16 cellular contexts compared by ENCODE assay signal in the genomic region with DNA sequence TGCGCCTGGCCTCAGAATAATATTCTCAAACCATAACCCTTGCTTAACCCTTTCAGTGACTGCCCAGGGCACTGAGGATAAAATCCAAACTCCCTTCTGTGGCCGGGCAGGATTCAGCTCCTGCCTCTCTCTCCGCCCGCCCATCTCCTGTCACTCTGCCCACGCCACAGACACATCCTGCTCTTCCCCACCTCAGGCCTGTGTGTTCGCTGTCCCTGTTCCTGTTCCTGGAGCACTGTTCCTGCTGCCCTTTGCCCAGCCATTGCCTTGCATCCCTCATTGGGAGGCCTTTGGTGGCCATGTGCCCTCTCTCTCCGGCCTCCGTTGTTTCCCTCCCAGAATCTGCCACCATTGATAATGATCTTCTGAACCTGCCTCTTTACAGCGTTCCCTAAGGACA.
DNase-seq lines count a peak whose midpoint lies in the region; ATAC-seq and TF ChIP-seq lines count a peak whose summit lies in the region.
"Had no signal": no experiment of that assay in that cellular context is flagged by ENCODE, and none has a peak within 500 bp of the region (broad histone marks: within the 10 kb centered on the region; RNA-seq: fewer than 3 reads in every experiment).

No MANE protein-coding gene starts in this region.

- no peak for ATAC-seq in CD4-positive, CD25-positive, alpha-beta regulatory T cell (ENCODE audit: low read depth in 2 of 2)
- ATAC-seq in HCT116 (no peak), mucosa of descending colon (peak; percentile 10), GM19452 (IDR thresholded peaks at IDR 0.05; ENCODE audit: unreplicated experiment) (no peak)
- ATAC-seq: K562, left lung had no signal

- H3K9me2 ChIP-seq in HCT116 (ENCODE audit: insufficient read depth), result no peaks in the 10 kb centered on the region

- H4K20me1 ChIP-seq in HCT116 (ENCODE audit: insufficient read depth), result no peaks in the 10 kb centered on the region

- no peaks in the 10 kb centered on the region for H3K27me3 ChIP-seq in CD4-positive, CD25-positive, alpha-beta regulatory T cell (ENCODE audit: control insufficient read depth, insufficient read depth, low read length)
- no peaks in the 10 kb centered on the region for H3K27me3 ChIP-seq in HCT116 (ENCODE audit: insufficient read depth, low read length)
- H3K27me3 ChIP-seq: left lung, ovary, testis had no signal

- peaks cover 41% of the 10 kb centered on the region for H3K4me1 ChIP-seq in CD4-positive, CD25-positive, alpha-beta regulatory T cell (ENCODE audit: control insufficient read depth, insufficient read depth, low read length, poor library complexity, severe bottlenecking)
- H3K4me1 ChIP-seq in HCT116 (ENCODE audit: control insufficient read depth in 1 of 2, insufficient read depth in 2 of 2, low read length in 2 of 2) (peaks cover 33 to 44% of the 10 kb centered on the region in 2 experiments), mucosa of descending colon (ENCODE audit: low read depth) (peaks cover 13% of the 10 kb centered on the region)

- peak overlapping the region; percentile 12; the same call in 1 of the 2 replicates for H3K9ac ChIP-seq in HCT116 (ENCODE audit: low read length)

- H3K27ac ChIP-seq in CD4-positive, CD25-positive, alpha-beta regulatory T cell (ENCODE audit: insufficient read depth, low read length, poor library complexity, severe bottlenecking), result peak overlapping the region; percentile 77
- no peak overlapping the region; the same call in 1 of the 2 replicates for H3K27ac ChIP-seq in HCT116 (ENCODE audit: low read depth, low read length)
- H3K27ac ChIP-seq: HL-60, ovary, testis had no signal

- H3K27me3 Mint-ChIP-seq in CD4-positive, CD25-positive, alpha-beta regulatory T cell, result no peaks in the 10 kb centered on the region
- H3K27me3 Mint-ChIP-seq in brain, result no peaks in the 10 kb centered on the region

- POLR2A ChIA-PET in HCT116 (lab: Charles Lee), result no interaction called here

- BruUV-seq in HCT116 (replicated peaks; lab: Mats Ljungman, UMichigan), result no TSS peak

- DNase-seq in CD4-positive, CD25-positive, alpha-beta regulatory T cell, result no peak
- DNase-seq in HCT116 (ENCODE audit: low read depth, low spot score) (no peak), mucosa of descending colon (no peak), globus pallidus (ENCODE audit: low spot score) (no peak), NCI-H2029 (lab: John Stamatoyannopoulos, UW) (no peak), cerebellum (ENCODE audit: low spot score) (no peak)
- DNase-seq: activated effector memory CD4-positive, alpha-beta T cell treated with Interleukin-2 at 50 U/mL for 16 hours; NCI-H526 treated with DMSO at 0.1 percent for 48 hours; ovary; stimulated activated CD4-positive, alpha-beta T cell treated with anti-CD3 and anti-CD28 coated beads, Interleukin-4, amount 100 ng/mL, for 24 hours; testis had no signal

- intact Hi-C loops in HCT116 (cut with micrococcal nuclease), result no loop called here
- intact Hi-C loops in mucosa of descending colon (cut with DNase I, micrococcal nuclease), result no loop called here

- TF ChIP-seq POLR2A in HCT116 (IDR thresholded peaks at IDR 0.05; ENCODE audit: borderline replicate concordance, extremely low read depth, insufficient read depth, insufficient read length), result no peak

- H3K4me3 Mint-ChIP-seq in CD4-positive, CD25-positive, alpha-beta regulatory T cell, result peak overlapping the region; percentile 7 to 87 (median 45)
- no peak overlapping the region for H3K4me3 Mint-ChIP-seq in brain

- H3K4me3 ChIP-seq in CD4-positive, CD25-positive, alpha-beta regulatory T cell (ENCODE audit: low read depth, low read length), result no peak overlapping the region
- H3K4me3 ChIP-seq in HCT116 (replicated peaks in 1 of 2; ENCODE audit: low read depth in 1 of 2, low read length in 2 of 2) (no peak overlapping the region), mucosa of descending colon (no peak overlapping the region)
- H3K4me3 ChIP-seq: K562, left lung, ovary, testis had no signal

- CTCF ChIA-PET in HCT116 (lab: Charles Lee), result interaction anchor here (1.6 kb wide), 2 partner anchors 9 to 10 kb away, joined by 3 to 5 read pairs; no protein-coding TSS in a partner anchor

- H3K9me3 Mint-ChIP-seq in CD4-positive, CD25-positive, alpha-beta regulatory T cell, result peaks cover 0 to 2% (median 0%) of the 10 kb centered on the region in 7 donors
- no peaks in the 10 kb centered on the region for H3K9me3 Mint-ChIP-seq in brain

- peak overlapping the region; percentile 33 for H3K4me2 ChIP-seq in HCT116 (ENCODE audit: low read length)

- RAD21 ChIA-PET in HCT116 (lab: Charles Lee; ENCODE audit: low non-redundant PET in 1 of 2, low total read pairs in 2 of 2, uncharacterized antibody in 2 of 2, unreplicated experiment in 2 of 2), result no interaction called here

- no peaks in the 10 kb centered on the region for H3K79me2 ChIP-seq in HCT116 (ENCODE audit: insufficient read depth, low read length)

- TF ChIP-seq CTCF in HCT116 (IDR thresholded peaks at IDR 0.05 in 2 of 3, conservative IDR thresholded peaks at IDR 0.05 in 1 of 3; ENCODE audit: borderline replicate concordance in 1 of 3, insufficient read depth in 1 of 3, low read depth in 2 of 3, low read length in 2 of 3) (no peak), brain (conservative IDR thresholded peaks at IDR 0.05) (no peak), mucosa of descending colon (IDR thresholded peaks at IDR 0.05) (no peak)

- no peaks in the 10 kb centered on the region for H3K36me3 ChIP-seq in CD4-positive, CD25-positive, alpha-beta regulatory T cell (ENCODE audit: control insufficient read depth, insufficient read depth, low read length)
- no peaks in the 10 kb centered on the region for H3K36me3 ChIP-seq in HCT116 (ENCODE audit: control insufficient read depth in 1 of 2, insufficient read depth in 2 of 2, low read length in 2 of 2)
- no peaks in the 10 kb centered on the region for H3K36me3 ChIP-seq in mucosa of descending colon (ENCODE audit: low read depth)
- H3K36me3 ChIP-seq: left lung, ovary had no signal

- no peaks in the 10 kb centered on the region for H3K36me3 Mint-ChIP-seq in CD4-positive, CD25-positive, alpha-beta regulatory T cell
- H3K36me3 Mint-ChIP-seq in brain, result no peaks in the 10 kb centered on the region

- no peak overlapping the region for H2AFZ ChIP-seq in HCT116 (ENCODE audit: low read depth, low read length, poor library complexity, severe bottlenecking)

- H3K9me3 ChIP-seq in CD4-positive, CD25-positive, alpha-beta regulatory T cell (ENCODE audit: control insufficient read depth in 2 of 2, low read length in 2 of 2), result no peaks in the 10 kb centered on the region
- H3K9me3 ChIP-seq in HCT116 (ENCODE audit: control insufficient read depth in 1 of 2, insufficient read depth in 1 of 2, low read depth in 1 of 2, low read length in 2 of 2) (no peaks in the 10 kb centered on the region), mucosa of descending colon (no peaks in the 10 kb centered on the region)
- H3K9me3 ChIP-seq: left lung, ovary, testis had no signal

- no peak for TF ChIP-seq RAD21 in HCT116 (IDR thresholded peaks at IDR 0.05; ENCODE audit: low read depth)

- H3K27ac Mint-ChIP-seq in CD4-positive, CD25-positive, alpha-beta regulatory T cell, result peak overlapping the region; percentile 91 to 97 (median 94)
- H3K27ac Mint-ChIP-seq in brain, result peak overlapping the region in 3 of 5 experiments; percentile 1 to 22 (median 18)

- H3K4me1 Mint-ChIP-seq in CD4-positive, CD25-positive, alpha-beta regulatory T cell, result peaks cover 22 to 57% (median 39%) of the 10 kb centered on the region in 4 donors
- H3K4me1 Mint-ChIP-seq in brain, result peaks cover 14% of the 10 kb centered on the region

TF ChIP-seq in HCT116, 20 proteins besides CTCF, POLR2A, EP300 and RAD21 (continues in another document):
- TF ChIP-seq SP1 (IDR thresholded peaks at IDR 0.05; ENCODE audit: low read depth), result no peak
- TF ChIP-seq SRF (IDR thresholded peaks at IDR 0.05; ENCODE audit: low read depth), result no peak
- no peak for TF ChIP-seq ELF1 (IDR thresholded peaks at IDR 0.05; ENCODE audit: borderline replicate concordance, low read depth)
- no peak for TF ChIP-seq EGR1 (IDR thresholded peaks at IDR 0.05; ENCODE audit: low read depth)
- TF ChIP-seq YY1 (IDR thresholded peaks at IDR 0.05; ENCODE audit: extremely low read depth, insufficient replicate concordance, low read depth, low read length), result no peak
- no peak for TF ChIP-seq ZFX (IDR thresholded peaks at IDR 0.05)
- TF ChIP-seq, protein P1, sequence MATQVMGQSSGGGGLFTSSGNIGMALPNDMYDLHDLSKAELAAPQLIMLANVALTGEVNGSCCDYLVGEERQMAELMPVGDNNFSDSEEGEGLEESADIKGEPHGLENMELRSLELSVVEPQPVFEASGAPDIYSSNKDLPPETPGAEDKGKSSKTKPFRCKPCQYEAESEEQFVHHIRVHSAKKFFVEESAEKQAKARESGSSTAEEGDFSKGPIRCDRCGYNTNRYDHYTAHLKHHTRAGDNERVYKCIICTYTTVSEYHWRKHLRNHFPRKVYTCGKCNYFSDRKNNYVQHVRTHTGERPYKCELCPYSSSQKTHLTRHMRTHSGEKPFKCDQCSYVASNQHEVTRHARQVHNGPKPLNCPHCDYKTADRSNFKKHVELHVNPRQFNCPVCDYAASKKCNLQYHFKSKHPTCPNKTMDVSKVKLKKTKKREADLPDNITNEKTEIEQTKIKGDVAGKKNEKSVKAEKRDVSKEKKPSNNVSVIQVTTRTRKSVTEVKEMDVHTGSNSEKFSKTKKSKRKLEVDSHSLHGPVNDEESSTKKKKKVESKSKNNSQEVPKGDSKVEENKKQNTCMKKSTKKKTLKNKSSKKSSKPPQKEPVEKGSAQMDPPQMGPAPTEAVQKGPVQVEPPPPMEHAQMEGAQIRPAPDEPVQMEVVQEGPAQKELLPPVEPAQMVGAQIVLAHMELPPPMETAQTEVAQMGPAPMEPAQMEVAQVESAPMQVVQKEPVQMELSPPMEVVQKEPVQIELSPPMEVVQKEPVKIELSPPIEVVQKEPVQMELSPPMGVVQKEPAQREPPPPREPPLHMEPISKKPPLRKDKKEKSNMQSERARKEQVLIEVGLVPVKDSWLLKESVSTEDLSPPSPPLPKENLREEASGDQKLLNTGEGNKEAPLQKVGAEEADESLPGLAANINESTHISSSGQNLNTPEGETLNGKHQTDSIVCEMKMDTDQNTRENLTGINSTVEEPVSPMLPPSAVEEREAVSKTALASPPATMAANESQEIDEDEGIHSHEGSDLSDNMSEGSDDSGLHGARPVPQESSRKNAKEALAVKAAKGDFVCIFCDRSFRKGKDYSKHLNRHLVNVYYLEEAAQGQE (IDR thresholded peaks at IDR 0.05; ENCODE audit: low read depth), result no peak

Comparison
In these comparisons a context has a peak if more than half of its experiments do, and no peak if none do; other contexts are left out.
1. H3K4me3 Mint-ChIP-seq: peak in CD4-positive, CD25-positive, alpha-beta regulatory T cell (4 of 4); none in brain (0 of 5).